Comparison of ENCODE assay signal across 15 cellular contexts in the genomic region with DNA sequence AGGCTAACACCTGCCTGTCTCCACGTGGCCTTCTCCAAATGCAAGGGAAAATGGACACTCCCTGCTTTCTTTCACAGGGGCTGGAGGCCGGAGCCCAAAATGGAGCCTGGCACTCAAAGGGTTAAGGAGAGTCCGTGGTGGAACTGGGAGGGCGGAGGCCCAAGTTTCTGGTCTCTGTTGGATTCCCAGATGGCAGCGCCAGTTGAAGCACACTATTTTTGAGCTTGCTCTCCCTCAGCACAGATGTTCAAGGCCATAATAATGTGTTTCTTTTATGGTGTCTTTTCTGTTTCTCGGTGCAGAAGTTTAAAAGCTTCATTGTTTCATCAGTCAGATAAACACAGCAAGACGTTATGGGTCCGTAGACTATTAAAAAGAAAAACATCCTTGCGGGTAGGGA.
DNase-seq lines count a peak whose midpoint lies in the region; ATAC-seq and TF ChIP-seq lines count a peak whose summit lies in the region.
"Had no signal": no experiment of that assay in that cellular context is flagged by ENCODE, and none has a peak within 500 bp of the region (broad histone marks: within the 10 kb centered on the region; RNA-seq: fewer than 3 reads in every experiment).

No MANE protein-coding gene starts in this region.

- no peaks in the 10 kb centered on the region for H3K36me3 ChIP-seq in upper lobe of right lung

- H3K27ac ChIP-seq in right cardiac atrium (ENCODE audit: low read length) (no peak overlapping the region), upper lobe of right lung (no peak overlapping the region)

- H3K27me3 ChIP-seq in right cardiac atrium (ENCODE audit: control insufficient read depth, insufficient read depth) (no peaks in the 10 kb centered on the region), upper lobe of right lung (no peaks in the 10 kb centered on the region)

- intact Hi-C loops in right cardiac atrium (cut with DNase I): no loop called here
- intact Hi-C loops in sciatic nerve (cut with DNase I): no loop called here
- intact Hi-C loops in upper lobe of right lung (cut with DNase I): no loop called here

- no peak for TF ChIP-seq CTCF in upper lobe of right lung (IDR thresholded peaks at IDR 0.05)

- ATAC-seq in right cardiac atrium (peak in 1 of 2 donors; percentile 42), sciatic nerve (peak; percentile 84), upper lobe of right lung (no peak), HG03280 (IDR thresholded peaks at IDR 0.05; ENCODE audit: unreplicated experiment) (no peak)

- H3K4me3 ChIP-seq in right cardiac atrium (ENCODE audit: low read length) (no peak overlapping the region), upper lobe of right lung (no peak overlapping the region)

- H3K9me3 ChIP-seq in right cardiac atrium (ENCODE audit: control insufficient read depth, low read length) (no peaks in the 10 kb centered on the region), upper lobe of right lung (no peaks in the 10 kb centered on the region)

- peak; percentile 53 for DNase-seq in DMS 273 treated with DMSO at 0.1 percent for 48 hours (lab: John Stamatoyannopoulos, UW)
- peak; percentile 15 for DNase-seq in RPMI7951 (ENCODE audit: low read depth)
- DNase-seq in right cardiac atrium: peak in 2 of 3 donors; percentile 59 to 75
- DNase-seq in sciatic nerve (ENCODE audit: low spot score): peak; percentile 75
- no peak for DNase-seq in upper lobe of right lung
- DNase-seq in activated effector memory CD4-positive, alpha-beta T cell treated with anti-CD3 and anti-CD28 coated beads, Interleukin-2, amount 50 U/mL, for 16 hours: no peak
- DNase-seq: activated CD4-positive, alpha-beta T cell treated with anti-CD3 and anti-CD28 coated beads, Interleukin-2, amount 50 U/mL, for 48 hours; activated naive CD8-positive, alpha-beta T cell treated with anti-CD3 and anti-CD28 coated beads, Interleukin-2, amount 10 ng/mL, durations not matched to agents 7 days and 5 days; activated T-cell treated with anti-CD3 and anti-CD28 coated beads, Interleukin-2, amount 50 U/mL, for 1 hour; AML-193; effector memory CD4-positive, alpha-beta T cell; naive B cell; NCI-H187; NCI-H510A treated with DMSO at 0.1 percent for 48 hours had no signal

- H3K4me1 ChIP-seq in right cardiac atrium (ENCODE audit: control insufficient read depth, insufficient read depth, low read length) (peaks cover 6% of the 10 kb centered on the region), upper lobe of right lung (no peaks in the 10 kb centered on the region)

- 48% methylated on average over 9 of the region's 9 CpGs for WGBS in right cardiac atrium

Comparison
In these comparisons a context has a peak if more than half of its experiments do, and no peak if none do; other contexts are left out.
1. DNase-seq: peak in DMS 273 treated with DMSO at 0.1 percent for 48 hours (single experiment), RPMI7951 (single experiment), right cardiac atrium (2 of 3) and sciatic nerve (single experiment); none in upper lobe of right lung (single experiment) and activated effector memory CD4-positive, alpha-beta T cell treated with anti-CD3 and anti-CD28 coated beads, Interleukin-2, amount 50 U/mL, for 16 hours (single experiment).